In the genomic region with DNA sequence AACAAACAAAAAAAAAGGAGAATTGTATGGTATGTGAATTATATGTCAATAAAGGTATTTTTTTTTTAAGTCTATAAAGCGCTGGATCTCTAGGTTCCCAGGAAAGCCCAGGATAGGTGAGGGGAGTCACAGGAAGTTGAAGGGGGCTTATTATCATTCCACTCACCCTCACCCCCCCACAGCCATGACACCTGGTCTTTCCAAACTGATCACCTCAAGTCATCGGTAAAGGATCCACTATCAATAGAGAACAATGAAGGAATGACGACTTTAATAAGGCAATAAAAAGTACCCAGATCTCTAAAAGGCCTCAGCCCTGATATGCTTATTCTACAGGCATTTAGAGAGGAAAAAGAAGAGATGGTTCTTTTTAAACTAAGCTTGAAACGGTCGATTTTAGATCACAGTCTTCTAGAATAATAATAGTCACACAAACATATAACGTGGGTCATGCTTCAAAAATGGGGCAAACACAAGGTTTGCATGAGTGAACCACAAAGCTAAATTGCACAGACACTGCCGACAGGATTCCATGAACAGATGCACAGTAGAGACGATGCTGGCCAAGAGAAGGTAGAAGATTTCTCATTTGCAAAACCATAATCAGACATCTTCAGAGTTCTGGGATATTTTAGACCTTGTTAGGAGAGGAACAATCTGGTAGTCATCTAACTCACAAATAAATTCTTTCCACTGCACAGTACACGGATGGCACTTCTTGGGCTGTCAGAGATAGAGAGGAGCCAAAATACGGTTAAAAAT, we compare ENCODE assay signal across 11 cellular contexts. TPM values are rescaled to one million over a fixed set of nuclear protein-coding genes. Genes with fewer than 3 reads are reported as not detected.
DNase-seq lines count a peak whose midpoint lies in the region; ATAC-seq, FAIRE-seq and TF ChIP-seq lines count a peak whose summit lies in the region.
"Had no signal": no experiment of that assay in that cellular context is flagged by ENCODE, and none has a peak within 500 bp of the region (broad histone marks: within the 10 kb centered on the region; RNA-seq: fewer than 3 reads in every experiment).

No MANE protein-coding gene starts in this region.

- H3K4me3 ChIP-seq in adipocyte (ENCODE audit: low read length) = no peak overlapping the region
- H3K4me3 ChIP-seq in iPS-20b (ENCODE audit: low read length) = no peak overlapping the region
- no peak overlapping the region for H3K4me3 ChIP-seq in rectal smooth muscle tissue (ENCODE audit: low read length)
- H3K4me3 ChIP-seq in MM.1S (ENCODE audit: low read length) = no peak overlapping the region

- no peak overlapping the region for H3K4me3 Mint-ChIP-seq in CD4-positive, alpha-beta T cell
- no peak overlapping the region for H3K4me3 Mint-ChIP-seq in activated T-cell treated with anti-CD3 and anti-CD28 coated beads, Interleukin-2, amount 50 U/mL, for 72 hours

- no peak overlapping the region for H2AFZ ChIP-seq in MM.1S (ENCODE audit: low read length)

- DNase-seq in CD4-positive, alpha-beta T cell = no peak
- DNase-seq in adipocyte (ENCODE audit: low read depth) = peak; percentile 42
- DNase-seq in activated T-cell treated with anti-CD3 and anti-CD28 coated beads, Interleukin-2, amount 50 U/mL, for 72 hours = no peak
- DNase-seq in H54 (ENCODE audit: insufficient read length, low spot score) = no peak
- no peak for DNase-seq in HuH-7 (ENCODE audit: low spot score)
- DNase-seq in MM.1S = no peak
- DNase-seq: Caco-2, NCI-H524 treated with DMSO at 0.1 percent for 48 hours had no signal

- H3K79me2 ChIP-seq in MM.1S (ENCODE audit: low read length) = peaks cover 100% of the 10 kb centered on the region

- H3K36me3 ChIP-seq in adipocyte (ENCODE audit: control insufficient read depth, insufficient read depth, low read length, severe bottlenecking) = peaks cover 16% of the 10 kb centered on the region
- H3K36me3 ChIP-seq in iPS-20b (ENCODE audit: insufficient read depth, low read depth, low read length) = peaks cover 47% of the 10 kb centered on the region
- H3K36me3 ChIP-seq in rectal smooth muscle tissue (ENCODE audit: control insufficient read depth, insufficient read depth, low read length) = peaks cover 3% of the 10 kb centered on the region
- 0 out of 2 replicates have a peak, but pooled peaks cover 5% of the 10 kb centered on the region for H3K36me3 ChIP-seq in MM.1S (replicated peaks; ENCODE audit: insufficient read depth, low read length)

- TF ChIP-seq CTCF in CD4-positive, alpha-beta T cell (IDR thresholded peaks at IDR 0.05) = no peak
- TF ChIP-seq CTCF in MM.1S (IDR thresholded peaks at IDR 0.05; ENCODE audit: low read length) = no peak

- no peak for TF ChIP-seq POLR2A in H54 (IDR thresholded peaks at IDR 0.05; ENCODE audit: low read depth, low read length)

- peaks cover 80% of the 10 kb centered on the region for H3K36me3 Mint-ChIP-seq in CD4-positive, alpha-beta T cell (ENCODE audit: low read depth)
- peaks cover 9 to 11% of the 10 kb centered on the region in 2 donors for H3K36me3 Mint-ChIP-seq in activated T-cell treated with anti-CD3 and anti-CD28 coated beads, Interleukin-2, amount 50 U/mL, for 72 hours (ENCODE audit: insufficient read depth in 2 of 2)

- peaks cover 48% of the 10 kb centered on the region for H4K20me1 ChIP-seq in MM.1S (ENCODE audit: insufficient read depth, low read length)

- no peak overlapping the region for H3K4me2 ChIP-seq in MM.1S (ENCODE audit: low read depth, low read length)

- H3K27ac ChIP-seq in CD4-positive, alpha-beta T cell (ENCODE audit: low read depth, low read length) = no peak overlapping the region
- no peak overlapping the region for H3K27ac ChIP-seq in iPS-20b (ENCODE audit: low read length)
- H3K27ac ChIP-seq in rectal smooth muscle tissue (ENCODE audit: low read depth, low read length) = peak overlapping the region; percentile 94
- H3K27ac ChIP-seq in MM.1S (ENCODE audit: low read length) = no peak overlapping the region

- POLR2A ChIA-PET in CD4-positive, alpha-beta T cell (lab: Charles Lee) = no interaction called here

- no peaks in the 10 kb centered on the region for H3K27me3 Mint-ChIP-seq in CD4-positive, alpha-beta T cell
- no peaks in the 10 kb centered on the region for H3K27me3 Mint-ChIP-seq in activated T-cell treated with anti-CD3 and anti-CD28 coated beads, Interleukin-2, amount 50 U/mL, for 72 hours (ENCODE audit: low read depth)

- peak overlapping the region; percentile 84 for H3K9ac ChIP-seq in adipocyte (ENCODE audit: low read length)
- H3K9ac ChIP-seq in iPS-20b (ENCODE audit: low read depth, low read length) = peak overlapping the region; percentile 43; the same call in 1 of the 2 replicates
- H3K9ac ChIP-seq in rectal smooth muscle tissue (ENCODE audit: low read length) = no peak overlapping the region
- no peak overlapping the region for H3K9ac ChIP-seq in MM.1S (ENCODE audit: low read length)

- H3F3A ChIP-seq in MM.1S (ENCODE audit: insufficient read depth, low read length) = 0 out of 2 replicates have a peak, but pooled peaks cover 8% of the 10 kb centered on the region

- no peaks in the 10 kb centered on the region for H3K9me3 ChIP-seq in CD4-positive, alpha-beta T cell (ENCODE audit: control insufficient read depth, low read length)
- H3K9me3 ChIP-seq in adipocyte (ENCODE audit: control insufficient read depth, low read length) = no peaks in the 10 kb centered on the region
- no peaks in the 10 kb centered on the region for H3K9me3 ChIP-seq in iPS-20b (ENCODE audit: insufficient read depth, low read depth, low read length)
- no peaks in the 10 kb centered on the region for H3K9me3 ChIP-seq in MM.1S (replicated peaks; ENCODE audit: insufficient read depth, low read length)
- H3K9me3 ChIP-seq: Caco-2 had no signal

- CTCF ChIA-PET in CD4-positive, alpha-beta T cell (lab: Charles Lee) = no interaction called here

- no peaks in the 10 kb centered on the region for H3K27me3 ChIP-seq in CD4-positive, alpha-beta T cell (ENCODE audit: control insufficient read depth, insufficient read depth, low read length)
- H3K27me3 ChIP-seq in adipocyte (replicated peaks; ENCODE audit: control insufficient read depth, insufficient read depth, low read length) = no peaks in the 10 kb centered on the region
- no peaks in the 10 kb centered on the region for H3K27me3 ChIP-seq in iPS-20b (ENCODE audit: insufficient read depth, low read length)
- H3K27me3 ChIP-seq in rectal smooth muscle tissue (ENCODE audit: control insufficient read depth, insufficient read depth, low read length) = no peaks in the 10 kb centered on the region
- no peaks in the 10 kb centered on the region for H3K27me3 ChIP-seq in MM.1S (replicated peaks; ENCODE audit: insufficient read depth, low read length)

- ATAC-seq in CD4-positive, alpha-beta T cell (ENCODE audit: poor library complexity) = no peak
- ATAC-seq in activated T-cell treated with anti-CD3 and anti-CD28 coated beads, Interleukin-2, amount 50 U/mL, for 72 hours (replicated peaks in 1 of 2) = no peak

- intact Hi-C loops in CD4-positive, alpha-beta T cell (cut with DNase I, micrococcal nuclease) = no loop called here

- FAIRE-seq in H54 (lab: Jason Lieb, UNC) = no peak
- FAIRE-seq: TTC549 had no signal

- H3K9me2 ChIP-seq in MM.1S (replicated peaks; ENCODE audit: insufficient read depth, low read length) = no peaks in the 10 kb centered on the region

- H3K9me3 Mint-ChIP-seq in CD4-positive, alpha-beta T cell = no peaks in the 10 kb centered on the region
- no peaks in the 10 kb centered on the region for H3K9me3 Mint-ChIP-seq in activated T-cell treated with anti-CD3 and anti-CD28 coated beads, Interleukin-2, amount 50 U/mL, for 72 hours

- peaks cover 66% of the 10 kb centered on the region for H3K4me1 Mint-ChIP-seq in CD4-positive, alpha-beta T cell (ENCODE audit: low read depth)
- H3K4me1 Mint-ChIP-seq in activated T-cell treated with anti-CD3 and anti-CD28 coated beads, Interleukin-2, amount 50 U/mL, for 72 hours (ENCODE audit: low read depth) = peaks cover 39% of the 10 kb centered on the region

- H3K4me1 ChIP-seq in adipocyte (ENCODE audit: control insufficient read depth, insufficient read depth, low read length) (peaks cover 51% of the 10 kb centered on the region), iPS-20b (ENCODE audit: insufficient read depth, low read length) (peaks cover 31% of the 10 kb centered on the region), rectal smooth muscle tissue (ENCODE audit: control insufficient read depth, insufficient read depth, low read length) (peaks cover 33% of the 10 kb centered on the region), MM.1S (ENCODE audit: low read length) (peaks cover 8% of the 10 kb centered on the region; the same call in 1 of the 2 replicates)

- H3K27ac Mint-ChIP-seq in CD4-positive, alpha-beta T cell = peak overlapping the region; percentile 24
- H3K27ac Mint-ChIP-seq in activated T-cell treated with anti-CD3 and anti-CD28 coated beads, Interleukin-2, amount 50 U/mL, for 72 hours = no peak overlapping the region

RNA-seq across cellular contexts. Expression of a gene that starts 21.1 kb away (rescaled TPM):
- total RNA-seq in CD4-positive, alpha-beta T cell = 10 to 100 TPM; 33.0 to 34.3 TPM
- 10 to 100 TPM; 34.3 to 40.1 TPM for total RNA-seq in activated T-cell treated with anti-CD3 and anti-CD28 coated beads, Interleukin-2, amount 50 U/mL, for 72 hours

Comparison
In these comparisons a context has a peak if more than half of its experiments do, and no peak if none do; other contexts are left out.
1. H3K9ac ChIP-seq: peak in adipocyte (single experiment) and iPS-20b (single experiment); none in rectal smooth muscle tissue (single experiment) and MM.1S (single experiment).